ENCODE assay signal across 8 cellular contexts in genomic region chr19:41408846-41409245, GRCh38. TPM values are rescaled to one million over a fixed set of nuclear protein-coding genes. Genes with fewer than 3 reads are reported as not detected.
DNase-seq lines count a peak whose midpoint lies in the region; ATAC-seq, FAIRE-seq and TF ChIP-seq lines count a peak whose summit lies in the region.
"Not testable (repeated sequence)": the region's sequence is repeated elsewhere in the genome, so short reads cannot be mapped to it uniquely, and the experiment has no call there.

No MANE protein-coding gene starts in this region.

- H3K36me3 ChIP-seq in adrenal gland (replicated peaks in 1 of 2) (peaks cover 0 to 26% of the 10 kb centered on the region in 2 donors), esophagus muscularis mucosa (peaks cover 14 to 43% (median 30%) of the 10 kb centered on the region in 4 donors), kidney (ENCODE audit: control insufficient read depth in 1 of 2, insufficient read depth in 2 of 2, low read length in 2 of 2) (peaks cover 4 to 13% of the 10 kb centered on the region in 2 donors), thoracic aorta (peaks cover 23% of the 10 kb centered on the region)

- peak overlapping the region; percentile 21; the same call in 1 of the 3 replicates for H3K4me2 ChIP-seq in A549

- not testable (repeated sequence) for TF ChIP-seq CTCF in A549 (IDR thresholded peaks at IDR 0.05); HL-60 (IDR thresholded peaks at IDR 0.05; ENCODE audit: insufficient read depth, low read length); adrenal gland (IDR thresholded peaks at IDR 0.05); esophagus muscularis mucosa (IDR thresholded peaks at IDR 0.05); kidney (IDR thresholded peaks at IDR 0.05; ENCODE audit: borderline replicate concordance, extremely low read depth, insufficient read depth); mesothelial cell of epicardium (IDR thresholded peaks at IDR 0.05; ENCODE audit: unreplicated experiment); progenitor cell of endocrine pancreas (IDR thresholded peaks at IDR 0.05; ENCODE audit: unreplicated experiment); thoracic aorta (IDR thresholded peaks at IDR 0.05)

- H3K4me3 Mint-ChIP-seq in mesothelial cell of epicardium; progenitor cell of endocrine pancreas (ENCODE audit: low read depth): not testable (repeated sequence)

- not testable (repeated sequence) for ATAC-seq in A549; thoracic aorta (ENCODE audit: insufficient number of reproducible peaks, low FRiP score, low read depth)

- not testable (repeated sequence) for H3K9me3 Mint-ChIP-seq in mesothelial cell of epicardium; progenitor cell of endocrine pancreas (ENCODE audit: low read depth)

- not testable (repeated sequence) for H3K27ac ChIP-seq in A549
- peak overlapping the region; percentile 92 for H3K27ac ChIP-seq in HL-60 (replicated peaks)
- peak overlapping the region in 4 of 5 donors; percentile 60 to 79 (median 62) for H3K27ac ChIP-seq in adrenal gland
- peak overlapping the region; percentile 4 to 46 (median 22) for H3K27ac ChIP-seq in esophagus muscularis mucosa (replicated peaks in 1 of 4)
- H3K27ac ChIP-seq in kidney (ENCODE audit: low read depth in 2 of 2, low read length in 2 of 2), result peak overlapping the region; percentile 1 to 59
- H3K27ac ChIP-seq in thoracic aorta, result peak overlapping the region; percentile 12 to 46

- 89% methylated on average over 5 of the region's 5 CpGs for WGBS in A549 (ENCODE audit: missing lambda C conversion rate)
- WGBS in adrenal gland, 4 donors, result 90 to 99% (median 92%) methylated on average over 5 of the region's 5 CpGs
- WGBS in esophagus muscularis mucosa, result 98% methylated on average over 5 of the region's 5 CpGs

- H3K36me3 Mint-ChIP-seq in mesothelial cell of epicardium; progenitor cell of endocrine pancreas (ENCODE audit: insufficient read depth): not testable (repeated sequence)

- H3K27ac Mint-ChIP-seq in mesothelial cell of epicardium, result peak overlapping the region; percentile 67
- peak overlapping the region; percentile 99 for H3K27ac Mint-ChIP-seq in progenitor cell of endocrine pancreas

- TF ChIP-seq EP300 in A549 (IDR thresholded peaks at IDR 0.05); esophagus muscularis mucosa (IDR thresholded peaks at IDR 0.05): not testable (repeated sequence)

- POLR2A ChIA-PET in A549 (lab: Yijun Ruan, JAX), result interaction anchor here (1.0 to 2.9 kb wide), 3 partner anchors 10 to 45 kb away, joined by 3 to 20 read pairs (median 10); partner anchors contain the start of genes B9D2 and DMAC2

- H3K27me3 ChIP-seq in HL-60 (ENCODE audit: insufficient read depth, poor library complexity, severe bottlenecking); adrenal gland; esophagus muscularis mucosa; thoracic aorta (replicated peaks; ENCODE audit: insufficient read depth): not testable (repeated sequence)

- not testable (repeated sequence) for TF ChIP-seq RAD21 in A549 (conservative IDR thresholded peaks at IDR 0.05 in 1 of 2, IDR thresholded peaks at IDR 0.05 in 1 of 2)

- intact Hi-C loops in adrenal gland (cut with DNase I); esophagus muscularis mucosa (cut with DNase I); kidney (cut with DNase I): not testable (repeated sequence)

- not testable (repeated sequence) for TF ChIP-seq POLR2A in A549 (IDR thresholded peaks at IDR 0.05; ENCODE audit: low read length); adrenal gland (IDR thresholded peaks at IDR 0.05); esophagus muscularis mucosa (IDR thresholded peaks at IDR 0.05; ENCODE audit: low read depth)

- CTCF ChIA-PET in A549 (lab: Yijun Ruan, JAX), result interaction anchor here (0.8 to 4.2 kb wide), 8 partner anchors 8 to 819 kb away, joined by 3 to 27 read pairs (median 4); no protein-coding TSS in a partner anchor

- not testable (repeated sequence) for DNase-seq in A549 (ENCODE audit: low read depth in 1 of 2, low spot score in 1 of 2); HL-60 (ENCODE audit: low read depth in 1 of 2, low spot score in 1 of 2); adrenal gland; esophagus muscularis mucosa (ENCODE audit: extremely low spot score); kidney; mesothelial cell of epicardium (ENCODE audit: low spot score in 2 of 2, unreplicated experiment in 2 of 2); progenitor cell of endocrine pancreas (ENCODE audit: low spot score, unreplicated experiment); thoracic aorta (ENCODE audit: low spot score)

- not testable (repeated sequence) for H3K4me3 ChIP-seq in A549; HL-60 (replicated peaks; ENCODE audit: insufficient read depth, low read length); adrenal gland; esophagus muscularis mucosa; kidney (ENCODE audit: low read length in 2 of 2); thoracic aorta

- H3K27me3 Mint-ChIP-seq in mesothelial cell of epicardium (ENCODE audit: low read depth); progenitor cell of endocrine pancreas: not testable (repeated sequence)

- FAIRE-seq in A549 (lab: Jason Lieb, UNC), result peak; percentile 32
- FAIRE-seq in kidney (lab: Jason Lieb, UNC), result not testable (repeated sequence)

- not testable (repeated sequence) for H3K9me3 ChIP-seq in A549; adrenal gland (replicated peaks in 1 of 3); esophagus muscularis mucosa; kidney (ENCODE audit: control insufficient read depth in 1 of 2, low read length in 2 of 2); thoracic aorta

- H3K4me1 Mint-ChIP-seq in mesothelial cell of epicardium (peaks cover 13% of the 10 kb centered on the region), progenitor cell of endocrine pancreas (ENCODE audit: low read depth) (peaks cover 12% of the 10 kb centered on the region)

- not testable (repeated sequence) for H3K9ac ChIP-seq in kidney (ENCODE audit: low read length in 2 of 2)

- peaks cover 12% of the 10 kb centered on the region for H3K4me1 ChIP-seq in A549
- peaks cover 14 to 26% of the 10 kb centered on the region in 2 donors for H3K4me1 ChIP-seq in adrenal gland (replicated peaks in 1 of 2)
- peaks cover 48 to 65% (median 61%) of the 10 kb centered on the region in 4 donors for H3K4me1 ChIP-seq in esophagus muscularis mucosa
- not testable (repeated sequence) for H3K4me1 ChIP-seq in kidney (ENCODE audit: control insufficient read depth in 1 of 2, insufficient read depth in 1 of 2, low read depth in 1 of 2, low read length in 2 of 2)
- peaks cover 7 to 24% of the 10 kb centered on the region in 2 donors for H3K4me1 ChIP-seq in thoracic aorta (ENCODE audit: control insufficient read depth in 1 of 2, low read depth in 2 of 2)

RNA-seq across cellular contexts. Expression of gene BCKDHA, which starts 11.2 kb away (rescaled TPM):
- polyA plus RNA-seq in A549 (2011; rRNA removed), result 42.9 and 43.9 TPM in 2 replicates
- 62.0 and 96.3 TPM in 2 replicates for polyA plus RNA-seq in A549 (2012; cell fraction: cytosol; rRNA removed)
- 96.2 and 124 TPM in 2 replicates for polyA plus RNA-seq in A549 (2012; cell fraction: nucleus; rRNA removed)
- 39.2 to 46.4 TPM (median 44.4 TPM) in 3 replicates for polyA plus RNA-seq in A549 (2017; fragmentation: RNase III; extraction: RNeasy Plus Mini Kit Qiagen cat#74134 plus additional on column Dnase treatment)
- polyA minus RNA-seq in A549 (2011; rRNA and poly(A)+ RNA removed), result 36.4 and 39.4 TPM in 2 replicates
- 100 to 1,000 TPM in 5 of 8 donors, 10 to 100 TPM in 3; 51.8 to 294 (median 116) TPM for total RNA-seq in adrenal gland
- 10 to 100 TPM; 17.6 to 44.3 (median 30.4) TPM for polyA plus RNA-seq in adrenal gland
- 10 to 100 TPM; 40.7 to 75.2 (median 54.0) TPM for total RNA-seq in esophagus muscularis mucosa
- 30.9 TPM for total RNA-seq in kidney
- polyA plus RNA-seq in kidney (ENCODE audit: insufficient read depth, low read depth, low replicate concordance), result 72.2 TPM
- total RNA-seq in mesothelial cell of epicardium, result 22.6 to 27.2 TPM (median 22.8 TPM) in 3 replicates
- 15.2 and 16.3 TPM in 2 replicates for total RNA-seq in progenitor cell of endocrine pancreas
- 10 to 100 TPM; 18.5 to 35.9 TPM for total RNA-seq in thoracic aorta

RNA-seq across cellular contexts. Expression of gene EXOSC5, which starts 11.7 kb away (rescaled TPM):
- polyA plus RNA-seq in A549 (2011; rRNA removed) (63.7 and 72.3 TPM in 2 replicates), A549 (2017; fragmentation: RNase III; extraction: RNeasy Plus Mini Kit Qiagen cat#74134 plus additional on column Dnase treatment) (99.0 to 109 TPM (median 103 TPM) in 3 replicates), adrenal gland (10 to 100 TPM in 2 of 3 donors, 1 to 10 TPM in 1; 4.2 to 38.7 (median 18.4) TPM), kidney (ENCODE audit: insufficient read depth, low read depth, low replicate concordance) (15.5 TPM)
- 177 and 195 TPM in 2 replicates for polyA plus RNA-seq in A549 (2012; cell fraction: cytosol; rRNA removed)
- 145 and 165 TPM in 2 replicates for polyA plus RNA-seq in A549 (2012; cell fraction: nucleus; rRNA removed)
- polyA minus RNA-seq in A549 (2011; rRNA and poly(A)+ RNA removed), result 17.8 and 26.2 TPM in 2 replicates
- total RNA-seq in adrenal gland (10 to 100 TPM; 18.8 to 73.7 (median 28.9) TPM), esophagus muscularis mucosa (10 to 100 TPM; 11.2 to 15.2 (median 13.2) TPM), kidney (16.8 TPM), mesothelial cell of epicardium (12.2 to 17.0 TPM (median 12.5 TPM) in 3 replicates), progenitor cell of endocrine pancreas (15.4 and 17.0 TPM in 2 replicates), thoracic aorta (10 to 100 TPM in 1 of 2 donors, 1 to 10 TPM in 1; 7.1 to 16.9 TPM)

RNA-seq across cellular contexts. Expression of gene B3GNT8, which starts 18.3 kb away (rescaled TPM):
- polyA plus RNA-seq in A549 (2011; rRNA removed), result not detected in 2 replicates
- polyA plus RNA-seq in A549 (2012; cell fraction: cytosol; rRNA removed), result 0.04 TPM in 1 of 2 replicates, not detected in the other
- polyA plus RNA-seq in A549 (2012; cell fraction: nucleus; rRNA removed), result 0.11 and 0.29 TPM in 2 replicates
- polyA plus RNA-seq in A549 (2017; fragmentation: RNase III; extraction: RNeasy Plus Mini Kit Qiagen cat#74134 plus additional on column Dnase treatment), result 0.11 to 0.20 TPM in 2 of 3 replicates, not detected in the other
- not detected in 2 replicates for polyA minus RNA-seq in A549 (2011; rRNA and poly(A)+ RNA removed)
- 1 to 10 TPM in 6 of 8 donors, under 1 TPM in 2; 0.30 to 5.5 (median 2.0) TPM for total RNA-seq in adrenal gland
- 1 to 10 TPM in 2 of 3 donors, under 1 TPM in 1; 0.15 to 3.5 (median 1.2) TPM for polyA plus RNA-seq in adrenal gland
- total RNA-seq in esophagus muscularis mucosa, result 10 to 100 TPM in 1 of 4 donors, 1 to 10 TPM in 3; 1.2 to 12.0 (median 5.0) TPM
- total RNA-seq in kidney, result 4.4 TPM
- 6.5 TPM for polyA plus RNA-seq in kidney (ENCODE audit: insufficient read depth, low read depth, low replicate concordance)
- 4.5 to 5.1 TPM (median 4.9 TPM) in 3 replicates for total RNA-seq in mesothelial cell of epicardium
- 4.4 and 4.6 TPM in 2 replicates for total RNA-seq in progenitor cell of endocrine pancreas
- total RNA-seq in thoracic aorta, result 1 to 10 TPM; 4.0 to 4.2 TPM

RNA-seq across cellular contexts. Expression of gene DMAC2, which starts 30.9 kb away (rescaled TPM):
- polyA plus RNA-seq in A549 (2011; rRNA removed) (128 and 132 TPM in 2 replicates), A549 (2017; fragmentation: RNase III; extraction: RNeasy Plus Mini Kit Qiagen cat#74134 plus additional on column Dnase treatment) (155 to 161 TPM (median 158 TPM) in 3 replicates), adrenal gland (10 to 100 TPM; 30.7 to 50.1 (median 45.3) TPM), kidney (ENCODE audit: insufficient read depth, low read depth, low replicate concordance) (73.9 TPM)
- polyA plus RNA-seq in A549 (2012; cell fraction: cytosol; rRNA removed), result 209 and 231 TPM in 2 replicates
- polyA plus RNA-seq in A549 (2012; cell fraction: nucleus; rRNA removed), result 177 and 189 TPM in 2 replicates
- polyA minus RNA-seq in A549 (2011; rRNA and poly(A)+ RNA removed), result 111 and 120 TPM in 2 replicates
- total RNA-seq in adrenal gland (10 to 100 TPM; 35.5 to 60.9 (median 47.8) TPM), esophagus muscularis mucosa (10 to 100 TPM; 41.9 to 70.6 (median 61.2) TPM), kidney (43.9 TPM), mesothelial cell of epicardium (37.5 to 41.4 TPM (median 39.8 TPM) in 3 replicates), progenitor cell of endocrine pancreas (51.3 and 54.1 TPM in 2 replicates), thoracic aorta (10 to 100 TPM; 21.7 to 27.9 TPM)

RNA-seq across cellular contexts. Expression of gene TMEM91, which starts 32.5 kb away (rescaled TPM):
- polyA plus RNA-seq in A549 (2011; rRNA removed) (5.2 and 6.8 TPM in 2 replicates), A549 (2017; fragmentation: RNase III; extraction: RNeasy Plus Mini Kit Qiagen cat#74134 plus additional on column Dnase treatment) (3.7 to 4.6 TPM (median 4.0 TPM) in 3 replicates), adrenal gland (10 to 100 TPM in 2 of 3 donors, 1 to 10 TPM in 1; 1.9 to 88.6 (median 30.6) TPM), kidney (ENCODE audit: insufficient read depth, low read depth, low replicate concordance) (24.3 TPM)
- polyA plus RNA-seq in A549 (2012; cell fraction: cytosol; rRNA removed), result 3.8 and 4.8 TPM in 2 replicates
- 42.0 and 58.0 TPM in 2 replicates for polyA plus RNA-seq in A549 (2012; cell fraction: nucleus; rRNA removed)
- 15.4 and 20.2 TPM in 2 replicates for polyA minus RNA-seq in A549 (2011; rRNA and poly(A)+ RNA removed)
- total RNA-seq in adrenal gland (10 to 100 TPM in 2 of 8 donors, 1 to 10 TPM in 6; 2.0 to 13.5 (median 9.6) TPM), esophagus muscularis mucosa (10 to 100 TPM in 3 of 4 donors, 1 to 10 TPM in 1; 9.7 to 17.2 (median 14.1) TPM), kidney (9.5 TPM), mesothelial cell of epicardium (16.2 to 19.7 TPM (median 18.3 TPM) in 3 replicates), progenitor cell of endocrine pancreas (12.8 and 14.3 TPM in 2 replicates), thoracic aorta (10 to 100 TPM; 20.0 to 44.0 TPM)
